1 cellular context compared by ENCODE assay signal in the genomic region with DNA sequence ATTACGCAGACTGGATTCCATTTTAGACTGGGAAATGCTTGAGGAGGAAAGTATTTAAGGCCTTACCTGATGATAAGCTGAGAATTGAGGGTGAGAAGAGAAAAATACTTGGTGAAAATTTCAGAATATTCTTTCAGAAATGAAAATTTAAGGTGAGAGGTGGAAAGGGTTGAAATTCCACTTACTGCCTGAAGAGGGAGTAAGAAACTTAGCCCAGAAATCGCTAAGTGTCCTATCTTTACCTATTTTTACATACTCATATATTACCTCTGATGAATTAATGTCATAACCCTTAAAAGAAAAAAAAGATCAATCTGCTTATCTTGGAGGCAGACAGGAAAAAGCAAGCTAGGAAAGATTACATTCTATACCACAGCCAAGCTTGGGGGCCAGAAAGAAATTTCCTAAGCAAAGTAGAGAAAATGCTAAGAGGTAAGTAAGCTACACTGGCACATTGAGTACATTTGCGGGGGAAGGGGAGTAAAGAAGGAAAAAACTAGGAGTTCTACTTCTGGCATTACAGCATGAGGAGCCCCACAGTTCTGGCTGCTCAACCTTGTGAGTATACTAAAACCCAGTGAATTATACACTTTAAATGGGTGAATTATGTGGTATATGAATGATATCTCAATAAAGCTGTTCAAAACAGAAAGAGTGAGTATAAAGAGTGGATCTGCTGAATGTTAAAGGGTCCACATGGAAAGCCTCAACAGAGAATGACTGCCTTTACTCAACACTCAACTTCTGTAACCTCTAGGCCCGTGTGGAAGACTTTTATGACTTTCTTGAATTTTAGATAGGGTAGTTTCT.
TF ChIP-seq lines count a peak whose summit lies in the region.

No MANE protein-coding gene starts in this region.

TF ChIP-seq in HCT116, 20 proteins besides CTCF, POLR2A, EP300 and RAD21 (continued from another document):
- TF ChIP-seq EZH2phosphoT487 (IDR thresholded peaks at IDR 0.05; ENCODE audit: borderline replicate concordance) (no peak), CEBPB (IDR thresholded peaks at IDR 0.05; ENCODE audit: low read depth) (no peak), POLR2AphosphoS5 (IDR thresholded peaks at IDR 0.05; ENCODE audit: low read depth, low read length) (no peak), EGR1 (IDR thresholded peaks at IDR 0.05; ENCODE audit: low read depth) (no peak)
